Comparison of ENCODE assay signal across 20 cellular contexts in the genomic region with DNA sequence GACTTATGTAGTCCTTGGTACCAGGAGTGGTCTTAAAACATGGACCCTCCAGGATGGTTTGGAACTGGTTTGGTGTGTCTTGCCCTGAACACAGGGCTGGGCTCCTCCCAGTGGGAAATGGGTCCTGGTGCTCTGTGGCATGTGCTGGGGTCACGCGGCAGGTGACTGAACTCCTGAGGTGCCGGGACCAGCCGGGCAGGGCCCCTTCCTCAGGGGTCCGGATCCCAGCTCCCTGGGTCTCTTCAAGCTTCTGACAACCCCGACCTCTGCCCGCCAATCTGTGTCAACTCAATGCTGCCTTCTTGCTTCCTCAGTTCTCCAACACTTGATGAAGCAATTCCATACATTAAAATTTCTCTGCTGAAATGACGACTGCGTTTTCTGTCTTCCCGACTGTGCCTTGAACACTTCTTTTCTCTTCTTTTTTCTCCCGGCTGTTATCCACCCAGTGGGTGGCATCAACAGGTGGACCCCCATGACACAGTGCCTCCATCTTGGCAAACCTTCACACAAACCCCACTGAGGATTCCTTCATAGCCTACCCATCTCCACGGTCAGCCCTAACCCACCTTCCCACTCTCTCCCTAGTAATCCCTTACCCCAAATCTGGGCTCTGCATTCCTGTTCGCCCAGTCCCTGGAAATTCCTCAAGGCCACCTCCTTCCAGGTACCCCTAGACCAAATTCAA. TPM values are rescaled to one million over a fixed set of nuclear protein-coding genes. Genes with fewer than 3 reads are reported as not detected.
"Had no signal": no experiment of that assay in that cellular context is flagged by ENCODE, and none has a peak within 500 bp of the region (broad histone marks: within the 10 kb centered on the region; RNA-seq: fewer than 3 reads in every experiment).

No MANE protein-coding gene starts in this region.

- H3K27me3 ChIP-seq: dorsolateral prefrontal cortex, gastroesophageal sphincter, heart right ventricle, transverse colon had no signal

- H3K36me3 ChIP-seq: transverse colon had no signal

- H3K4me1 ChIP-seq: parathyroid adenoma had no signal

- H3K27ac ChIP-seq: dorsolateral prefrontal cortex, gastroesophageal sphincter, heart right ventricle, parathyroid adenoma, transverse colon, VCaP had no signal

- H3K27ac Mint-ChIP-seq: activated CD8-positive, alpha-beta T cell treated with anti-CD3 and anti-CD28 coated beads for 36 hours; activated naive CD8-positive, alpha-beta T cell treated with anti-CD3 and anti-CD28 coated beads, Interleukin-2, amount 10 ng/mL, durations not matched to agents 7 days and 5 days had no signal

- H3K27me3 Mint-ChIP-seq: activated CD8-positive, alpha-beta T cell treated with anti-CD3 and anti-CD28 coated beads for 36 hours; activated naive CD8-positive, alpha-beta T cell treated with anti-CD3 and anti-CD28 coated beads, Interleukin-2, amount 10 ng/mL, durations not matched to agents 7 days and 5 days had no signal

- H3K9me3 Mint-ChIP-seq: activated CD8-positive, alpha-beta T cell treated with anti-CD3 and anti-CD28 coated beads for 36 hours; activated naive CD8-positive, alpha-beta T cell treated with anti-CD3 and anti-CD28 coated beads, Interleukin-2, amount 10 ng/mL, durations not matched to agents 7 days and 5 days had no signal

- H2AFZ ChIP-seq: parathyroid adenoma had no signal

- DNase-seq: activated CD4-positive, alpha-beta T cell treated with anti-CD3 and anti-CD28 coated beads for 48 hours; activated CD8-positive, alpha-beta memory T cell treated with anti-CD3 and anti-CD28 coated beads, Interleukin-2, amount 50 U/mL, for 4 hours; activated CD8-positive, alpha-beta T cell treated with anti-CD3 and anti-CD28 coated beads for 36 hours; activated naive CD4-positive, alpha-beta T cell; activated naive CD8-positive, alpha-beta T cell treated with anti-CD3 and anti-CD28 coated beads, Interleukin-2, amount 10 ng/mL, durations not matched to agents 7 days and 5 days; cerebellar nuclear complex; heart right ventricle; stimulated activated CD4-positive, alpha-beta T cell treated with anti-CD3 and anti-CD28 coated beads, Interleukin-15, amount 100 ng/mL, for 24 hours; stimulated activated CD4-positive, alpha-beta T cell treated with anti-CD3 and anti-CD28 coated beads, Interleukin-4, amount 100 ng/mL, for 1 hour; stimulated activated naive CD4-positive, alpha-beta T cell treated with Interleukin-2 at 50 U/mL for 16 hours; substantia nigra; T1000; transverse colon had no signal

- ATAC-seq: activated CD8-positive, alpha-beta T cell treated with anti-CD3 and anti-CD28 coated beads for 36 hours; gastroesophageal sphincter had no signal

- H3K4me3 Mint-ChIP-seq: activated CD8-positive, alpha-beta T cell treated with anti-CD3 and anti-CD28 coated beads for 36 hours; activated naive CD8-positive, alpha-beta T cell treated with anti-CD3 and anti-CD28 coated beads, Interleukin-2, amount 10 ng/mL, durations not matched to agents 7 days and 5 days had no signal

- H3K9ac ChIP-seq: parathyroid adenoma had no signal

- H3K4me3 ChIP-seq: dorsolateral prefrontal cortex, gastroesophageal sphincter, heart right ventricle, transverse colon had no signal

- H3K9me3 ChIP-seq: gastroesophageal sphincter, heart right ventricle, transverse colon had no signal

- H3K79me2 ChIP-seq: parathyroid adenoma had no signal

RNA-seq across cellular contexts. Expression of a gene that starts 45.3 kb away (rescaled TPM):
- total RNA-seq: activated CD8-positive, alpha-beta T cell treated with anti-CD3 and anti-CD28 coated beads for 36 hours; activated naive CD8-positive, alpha-beta T cell treated with anti-CD3 and anti-CD28 coated beads, Interleukin-2, amount 10 ng/mL, durations not matched to agents 7 days and 5 days; gastroesophageal sphincter; heart right ventricle; lower leg skin; mesenteric fat pad had no signal
- polyA plus RNA-seq: esophagus, heart right ventricle had no signal
